Comparison of ENCODE assay signal across 1 cellular context in the genomic region with DNA sequence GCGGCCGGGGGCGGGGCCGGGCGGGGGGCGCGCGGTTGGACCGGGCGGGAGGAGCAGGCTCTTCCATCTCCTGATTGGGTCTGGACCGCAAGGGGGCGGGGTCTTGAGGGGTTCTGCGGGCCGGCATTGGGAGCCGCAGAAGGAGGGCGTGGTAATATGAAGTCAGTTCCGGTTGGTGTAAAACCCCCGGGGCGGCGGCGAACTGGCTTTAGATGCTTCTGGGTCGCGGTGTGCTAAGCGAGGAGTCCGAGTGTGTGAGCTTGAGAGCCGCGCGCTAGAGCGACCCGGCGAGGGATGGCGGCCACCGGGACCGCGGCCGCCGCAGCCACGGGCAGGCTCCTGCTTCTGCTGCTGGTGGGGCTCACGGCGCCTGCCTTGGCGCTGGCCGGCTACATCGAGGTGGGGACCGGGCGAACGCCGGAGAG.
TF ChIP-seq lines count a peak whose summit lies in the region.

A gene (plus strand): TSS at position 211 of the 425 bp plus-strand sequence. CDS start 84 bp downstream, at position 295.

TF ChIP-seq in K562, 482 proteins besides CTCF, POLR2A, EP300 and RAD21 (continued from another document and continues in another):
- TF ChIP-seq, protein P1, sequence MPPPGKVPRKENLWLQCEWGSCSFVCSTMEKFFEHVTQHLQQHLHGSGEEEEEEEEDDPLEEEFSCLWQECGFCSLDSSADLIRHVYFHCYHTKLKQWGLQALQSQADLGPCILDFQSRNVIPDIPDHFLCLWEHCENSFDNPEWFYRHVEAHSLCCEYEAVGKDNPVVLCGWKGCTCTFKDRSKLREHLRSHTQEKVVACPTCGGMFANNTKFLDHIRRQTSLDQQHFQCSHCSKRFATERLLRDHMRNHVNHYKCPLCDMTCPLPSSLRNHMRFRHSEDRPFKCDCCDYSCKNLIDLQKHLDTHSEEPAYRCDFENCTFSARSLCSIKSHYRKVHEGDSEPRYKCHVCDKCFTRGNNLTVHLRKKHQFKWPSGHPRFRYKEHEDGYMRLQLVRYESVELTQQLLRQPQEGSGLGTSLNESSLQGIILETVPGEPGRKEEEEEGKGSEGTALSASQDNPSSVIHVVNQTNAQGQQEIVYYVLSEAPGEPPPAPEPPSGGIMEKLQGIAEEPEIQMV (tag; conservative IDR thresholded peaks at IDR 0.05; ENCODE audit: low read depth), result no peak
- TF ChIP-seq MBD2 (IDR thresholded peaks at IDR 0.05; ENCODE audit: borderline replicate concordance, low read depth) (peak; percentile 50; the same call in 1 of the 2 replicates), ZNF121 (CRISPR knock-in tag; conservative IDR thresholded peaks at IDR 0.05) (no peak), STAT5B (CRISPR knock-in tag; IDR thresholded peaks at IDR 0.05) (no peak), RBBP5 (IDR thresholded peaks at IDR 0.05; ENCODE audit: borderline replicate concordance, insufficient read depth, low read length, poor library complexity, severe bottlenecking) (peak; percentile 44), ZNF324 (CRISPR knock-in tag; IDR thresholded peaks at IDR 0.05) (no peak), ESRRA (IDR thresholded peaks at IDR 0.05; ENCODE audit: borderline replicate concordance, low read depth) (peak; percentile 29; the same call in 1 of the 2 replicates), SMC3 (conservative IDR thresholded peaks at IDR 0.05; ENCODE audit: insufficient read depth, low read depth, low read length) (no peak), SIN3B (IDR thresholded peaks at IDR 0.05; ENCODE audit: low read depth) (peak; percentile 61; the same call in 1 of the 2 replicates), SMAD4 (CRISPR knock-in tag; conservative IDR thresholded peaks at IDR 0.05) (0 out of 2 replicates have a peak, but pooled peaks have one; percentile 11), PHF8 (IDR thresholded peaks at IDR 0.05; ENCODE audit: borderline replicate concordance, low read length) (peak; percentile 77; the same call in 1 of the 2 replicates), GTF2A2 (tag; IDR thresholded peaks at IDR 0.05) (peak; percentile 54; the same call in 1 of the 2 replicates), NONO (IDR thresholded peaks at IDR 0.05; ENCODE audit: low read depth in 2 of 2, low read length in 1 of 2) (peak; percentile 81 to 92; a peak in 2 of 4 replicates), RBM22 (IDR thresholded peaks at IDR 0.05; ENCODE audit: low read depth, low read length, poor library complexity, severe bottlenecking) (peak; percentile 57), CREB1 (IDR thresholded peaks at IDR 0.05) (peak; percentile 62), CREB1 (CRISPR knock-in tag; IDR thresholded peaks at IDR 0.05) (peak; percentile 49; the same call in 1 of the 2 replicates), KDM5B (IDR thresholded peaks at IDR 0.05; ENCODE audit: insufficient replicate concordance, low read depth, low read length) (peak; percentile 94), CEBPG (CRISPR knock-in tag; IDR thresholded peaks at IDR 0.05) (no peak), CEBPG (tag; conservative IDR thresholded peaks at IDR 0.05 in 1 of 2, IDR thresholded peaks at IDR 0.05 in 1 of 2) (no peak), JUND (IDR thresholded peaks at IDR 0.05; ENCODE audit: borderline replicate concordance, low read depth, low read length) (peak; percentile 63), JUND (tag; IDR thresholded peaks at IDR 0.05; ENCODE audit: borderline replicate concordance, low read depth, low read length) (no peak), TEAD1 (CRISPR knock-in tag; IDR thresholded peaks at IDR 0.05) (no peak), KAT2B (IDR thresholded peaks at IDR 0.05; ENCODE audit: low read depth, low read length) (no peak), SMAD2 (IDR thresholded peaks at IDR 0.05; ENCODE audit: low read depth, low read length) (no peak), ZBED1 (IDR thresholded peaks at IDR 0.05) (0 out of 2 replicates have a peak, but pooled peaks have one; percentile 40), ATF1 (CRISPR knock-in tag; IDR thresholded peaks at IDR 0.05) (no peak), ATF1 (tag; IDR thresholded peaks at IDR 0.05) (no peak), RB1 (IDR thresholded peaks at IDR 0.05; ENCODE audit: low read depth) (peak; percentile 75), FOS (IDR thresholded peaks at IDR 0.05; ENCODE audit: extremely low read depth, insufficient read length) (peak; percentile 63), PCBP1 (IDR thresholded peaks at IDR 0.05; ENCODE audit: low read depth, low read length, poor library complexity, severe bottlenecking) (peak; percentile 4), KLF1 (tag; IDR thresholded peaks at IDR 0.05) (peak; percentile 32; the same call in 1 of the 2 replicates), SIN3A (IDR thresholded peaks at IDR 0.05; ENCODE audit: borderline replicate concordance in 2 of 2, control insufficient read depth in 1 of 2, low read depth in 2 of 2, low read length in 2 of 2) (peak in 1 of 2 experiments; percentile 69; a peak in 3 of 4 replicates), POLR2AphosphoS5 (IDR thresholded peaks at IDR 0.05; ENCODE audit: control insufficient read depth, insufficient read depth, low read depth, low read length) (peak; percentile 96), HMG20A (CRISPR knock-in tag; conservative IDR thresholded peaks at IDR 0.05) (no peak)
- TF ChIP-seq, protein P2, sequence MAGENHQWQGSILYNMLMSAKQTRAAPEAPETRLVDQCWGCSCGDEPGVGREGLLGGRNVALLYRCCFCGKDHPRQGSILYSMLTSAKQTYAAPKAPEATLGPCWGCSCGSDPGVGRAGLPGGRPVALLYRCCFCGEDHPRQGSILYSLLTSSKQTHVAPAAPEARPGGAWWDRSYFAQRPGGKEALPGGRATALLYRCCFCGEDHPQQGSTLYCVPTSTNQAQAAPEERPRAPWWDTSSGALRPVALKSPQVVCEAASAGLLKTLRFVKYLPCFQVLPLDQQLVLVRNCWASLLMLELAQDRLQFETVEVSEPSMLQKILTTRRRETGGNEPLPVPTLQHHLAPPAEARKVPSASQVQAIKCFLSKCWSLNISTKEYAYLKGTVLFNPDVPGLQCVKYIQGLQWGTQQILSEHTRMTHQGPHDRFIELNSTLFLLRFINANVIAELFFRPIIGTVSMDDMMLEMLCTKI (IDR thresholded peaks at IDR 0.05; ENCODE audit: partially characterized antibody), result no peak
- TF ChIP-seq, protein P3, sequence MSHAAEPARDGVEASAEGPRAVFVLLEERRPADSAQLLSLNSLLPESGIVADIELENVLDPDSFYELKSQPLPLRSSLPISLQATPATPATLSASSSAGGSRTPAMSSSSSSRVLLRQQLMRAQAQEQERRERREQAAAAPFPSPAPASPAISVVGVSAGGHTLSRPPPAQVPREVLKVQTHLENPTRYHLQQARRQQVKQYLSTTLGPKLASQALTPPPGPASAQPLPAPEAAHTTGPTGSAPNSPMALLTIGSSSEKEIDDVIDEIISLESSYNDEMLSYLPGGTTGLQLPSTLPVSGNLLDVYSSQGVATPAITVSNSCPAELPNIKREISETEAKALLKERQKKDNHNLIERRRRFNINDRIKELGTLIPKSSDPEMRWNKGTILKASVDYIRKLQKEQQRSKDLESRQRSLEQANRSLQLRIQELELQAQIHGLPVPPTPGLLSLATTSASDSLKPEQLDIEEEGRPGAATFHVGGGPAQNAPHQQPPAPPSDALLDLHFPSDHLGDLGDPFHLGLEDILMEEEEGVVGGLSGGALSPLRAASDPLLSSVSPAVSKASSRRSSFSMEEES (CRISPR knock-in tag; IDR thresholded peaks at IDR 0.05), result no peak
- TF ChIP-seq, protein P4, sequence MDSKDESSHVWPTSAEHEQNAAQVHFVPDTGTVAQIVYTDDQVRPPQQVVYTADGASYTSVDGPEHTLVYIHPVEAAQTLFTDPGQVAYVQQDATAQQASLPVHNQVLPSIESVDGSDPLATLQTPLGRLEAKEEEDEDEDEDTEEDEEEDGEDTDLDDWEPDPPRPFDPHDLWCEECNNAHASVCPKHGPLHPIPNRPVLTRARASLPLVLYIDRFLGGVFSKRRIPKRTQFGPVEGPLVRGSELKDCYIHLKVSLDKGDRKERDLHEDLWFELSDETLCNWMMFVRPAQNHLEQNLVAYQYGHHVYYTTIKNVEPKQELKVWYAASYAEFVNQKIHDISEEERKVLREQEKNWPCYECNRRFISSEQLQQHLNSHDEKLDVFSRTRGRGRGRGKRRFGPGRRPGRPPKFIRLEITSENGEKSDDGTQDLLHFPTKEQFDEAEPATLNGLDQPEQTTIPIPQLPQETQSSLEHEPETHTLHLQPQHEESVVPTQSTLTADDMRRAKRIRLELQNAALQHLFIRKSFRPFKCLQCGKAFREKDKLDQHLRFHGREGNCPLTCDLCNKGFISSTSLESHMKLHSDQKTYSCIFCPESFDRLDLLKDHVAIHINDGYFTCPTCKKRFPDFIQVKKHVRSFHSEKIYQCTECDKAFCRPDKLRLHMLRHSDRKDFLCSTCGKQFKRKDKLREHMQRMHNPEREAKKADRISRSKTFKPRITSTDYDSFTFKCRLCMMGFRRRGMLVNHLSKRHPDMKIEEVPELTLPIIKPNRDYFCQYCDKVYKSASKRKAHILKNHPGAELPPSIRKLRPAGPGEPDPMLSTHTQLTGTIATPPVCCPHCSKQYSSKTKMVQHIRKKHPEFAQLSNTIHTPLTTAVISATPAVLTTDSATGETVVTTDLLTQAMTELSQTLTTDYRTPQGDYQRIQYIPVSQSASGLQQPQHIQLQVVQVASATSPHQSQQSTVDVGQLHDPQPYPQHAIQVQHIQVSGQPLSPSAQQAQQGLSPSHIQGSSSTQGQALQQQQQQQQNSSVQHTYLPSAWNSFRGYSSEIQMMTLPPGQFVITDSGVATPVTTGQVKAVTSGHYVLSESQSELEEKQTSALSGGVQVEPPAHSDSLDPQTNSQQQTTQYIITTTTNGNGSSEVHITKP (IDR thresholded peaks at IDR 0.05; ENCODE audit: partially characterized antibody), result peak; percentile 19
- TF ChIP-seq, protein P5, sequence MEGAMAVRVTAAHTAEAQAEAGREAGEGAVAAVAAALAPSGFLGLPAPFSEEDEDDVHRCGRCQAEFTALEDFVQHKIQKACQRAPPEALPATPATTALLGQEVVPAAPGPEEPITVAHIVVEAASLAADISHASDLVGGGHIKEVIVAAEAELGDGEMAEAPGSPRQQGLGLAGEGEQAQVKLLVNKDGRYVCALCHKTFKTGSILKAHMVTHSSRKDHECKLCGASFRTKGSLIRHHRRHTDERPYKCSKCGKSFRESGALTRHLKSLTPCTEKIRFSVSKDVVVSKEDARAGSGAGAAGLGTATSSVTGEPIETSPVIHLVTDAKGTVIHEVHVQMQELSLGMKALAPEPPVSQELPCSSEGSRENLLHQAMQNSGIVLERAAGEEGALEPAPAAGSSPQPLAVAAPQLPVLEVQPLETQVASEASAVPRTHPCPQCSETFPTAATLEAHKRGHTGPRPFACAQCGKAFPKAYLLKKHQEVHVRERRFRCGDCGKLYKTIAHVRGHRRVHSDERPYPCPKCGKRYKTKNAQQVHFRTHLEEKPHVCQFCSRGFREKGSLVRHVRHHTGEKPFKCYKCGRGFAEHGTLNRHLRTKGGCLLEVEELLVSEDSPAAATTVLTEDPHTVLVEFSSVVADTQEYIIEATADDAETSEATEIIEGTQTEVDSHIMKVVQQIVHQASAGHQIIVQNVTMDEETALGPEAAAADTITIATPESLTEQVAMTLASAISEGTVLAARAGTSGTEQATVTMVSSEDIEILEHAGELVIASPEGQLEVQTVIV (CRISPR knock-in tag; IDR thresholded peaks at IDR 0.05; ENCODE audit: borderline replicate concordance), result no peak
- TF ChIP-seq, protein P6, sequence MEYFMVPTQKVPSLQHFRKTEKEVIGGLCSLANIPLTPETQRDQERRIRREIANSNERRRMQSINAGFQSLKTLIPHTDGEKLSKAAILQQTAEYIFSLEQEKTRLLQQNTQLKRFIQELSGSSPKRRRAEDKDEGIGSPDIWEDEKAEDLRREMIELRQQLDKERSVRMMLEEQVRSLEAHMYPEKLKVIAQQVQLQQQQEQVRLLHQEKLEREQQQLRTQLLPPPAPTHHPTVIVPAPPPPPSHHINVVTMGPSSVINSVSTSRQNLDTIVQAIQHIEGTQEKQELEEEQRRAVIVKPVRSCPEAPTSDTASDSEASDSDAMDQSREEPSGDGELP (CRISPR knock-in tag; IDR thresholded peaks at IDR 0.05; ENCODE audit: borderline replicate concordance), result 0 out of 2 replicates have a peak, but pooled peaks have one; percentile 37
- TF ChIP-seq, protein P7, sequence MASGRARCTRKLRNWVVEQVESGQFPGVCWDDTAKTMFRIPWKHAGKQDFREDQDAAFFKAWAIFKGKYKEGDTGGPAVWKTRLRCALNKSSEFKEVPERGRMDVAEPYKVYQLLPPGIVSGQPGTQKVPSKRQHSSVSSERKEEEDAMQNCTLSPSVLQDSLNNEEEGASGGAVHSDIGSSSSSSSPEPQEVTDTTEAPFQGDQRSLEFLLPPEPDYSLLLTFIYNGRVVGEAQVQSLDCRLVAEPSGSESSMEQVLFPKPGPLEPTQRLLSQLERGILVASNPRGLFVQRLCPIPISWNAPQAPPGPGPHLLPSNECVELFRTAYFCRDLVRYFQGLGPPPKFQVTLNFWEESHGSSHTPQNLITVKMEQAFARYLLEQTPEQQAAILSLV (tag; IDR thresholded peaks at IDR 0.05), result no peak
- TF ChIP-seq, protein P8, sequence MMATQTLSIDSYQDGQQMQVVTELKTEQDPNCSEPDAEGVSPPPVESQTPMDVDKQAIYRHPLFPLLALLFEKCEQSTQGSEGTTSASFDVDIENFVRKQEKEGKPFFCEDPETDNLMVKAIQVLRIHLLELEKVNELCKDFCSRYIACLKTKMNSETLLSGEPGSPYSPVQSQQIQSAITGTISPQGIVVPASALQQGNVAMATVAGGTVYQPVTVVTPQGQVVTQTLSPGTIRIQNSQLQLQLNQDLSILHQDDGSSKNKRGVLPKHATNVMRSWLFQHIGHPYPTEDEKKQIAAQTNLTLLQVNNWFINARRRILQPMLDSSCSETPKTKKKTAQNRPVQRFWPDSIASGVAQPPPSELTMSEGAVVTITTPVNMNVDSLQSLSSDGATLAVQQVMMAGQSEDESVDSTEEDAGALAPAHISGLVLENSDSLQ (IDR thresholded peaks at IDR 0.05), result no peak
- TF ChIP-seq, protein P9, sequence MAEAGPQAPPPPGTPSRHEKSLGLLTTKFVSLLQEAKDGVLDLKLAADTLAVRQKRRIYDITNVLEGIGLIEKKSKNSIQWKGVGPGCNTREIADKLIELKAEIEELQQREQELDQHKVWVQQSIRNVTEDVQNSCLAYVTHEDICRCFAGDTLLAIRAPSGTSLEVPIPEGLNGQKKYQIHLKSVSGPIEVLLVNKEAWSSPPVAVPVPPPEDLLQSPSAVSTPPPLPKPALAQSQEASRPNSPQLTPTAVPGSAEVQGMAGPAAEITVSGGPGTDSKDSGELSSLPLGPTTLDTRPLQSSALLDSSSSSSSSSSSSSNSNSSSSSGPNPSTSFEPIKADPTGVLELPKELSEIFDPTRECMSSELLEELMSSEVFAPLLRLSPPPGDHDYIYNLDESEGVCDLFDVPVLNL (CRISPR knock-in tag; IDR thresholded peaks at IDR 0.05; ENCODE audit: low read depth), result no peak
